In the genomic region with DNA sequence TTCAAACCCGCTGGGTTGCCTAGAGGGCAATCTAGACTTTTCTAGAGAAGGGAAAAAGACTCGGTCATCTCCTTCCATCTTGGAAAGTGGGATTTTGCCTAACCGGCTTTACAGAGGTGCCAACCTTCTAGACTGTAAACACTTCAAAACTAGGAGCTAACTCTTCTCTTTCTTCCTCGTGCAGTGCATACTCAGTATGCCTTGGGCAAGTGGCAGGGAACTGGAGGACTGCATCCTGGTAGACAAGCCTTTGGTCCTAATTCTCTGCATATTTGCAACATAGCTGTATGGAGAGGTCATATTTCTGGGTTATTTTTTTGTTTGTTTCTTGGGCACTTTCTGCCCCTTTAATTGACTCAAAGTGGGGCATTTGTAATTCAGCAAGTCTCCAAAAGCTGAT, we compare ENCODE assay signal across 20 cellular contexts. TPM values are rescaled to one million over a fixed set of nuclear protein-coding genes. Genes with fewer than 3 reads are reported as not detected.
DNase-seq lines count a peak whose midpoint lies in the region; ATAC-seq and TF ChIP-seq lines count a peak whose summit lies in the region.
"Had no signal": no experiment of that assay in that cellular context is flagged by ENCODE, and none has a peak within 500 bp of the region (broad histone marks: within the 10 kb centered on the region; RNA-seq: fewer than 3 reads in every experiment).

No MANE protein-coding gene starts in this region.

- no peaks in the 10 kb centered on the region for H3K9me2 ChIP-seq in hepatocyte (replicated peaks; ENCODE audit: insufficient read depth)

- H3K4me1 Mint-ChIP-seq in mesothelial cell of epicardium: peaks cover 42% of the 10 kb centered on the region

- H3K36me3 Mint-ChIP-seq in mesothelial cell of epicardium: peaks cover 3% of the 10 kb centered on the region

- peak overlapping the region; percentile 22 for H3K4me3 Mint-ChIP-seq in mesothelial cell of epicardium
- H3K4me3 Mint-ChIP-seq: HFFc6 had no signal

- H3K9me3 Mint-ChIP-seq in mesothelial cell of epicardium: no peaks in the 10 kb centered on the region
- H3K9me3 Mint-ChIP-seq: HFFc6 had no signal

- peaks cover 84% of the 10 kb centered on the region for H3K79me2 ChIP-seq in hepatocyte

- H3K4me2 ChIP-seq in hepatocyte: peak overlapping the region; percentile 85
- H3K4me2 ChIP-seq: A549 had no signal

- H3K27me3 Mint-ChIP-seq in mesothelial cell of epicardium (ENCODE audit: low read depth): peaks cover 53% of the 10 kb centered on the region

- 52% methylated on average over 4 of the region's 4 CpGs for WGBS in hepatocyte (ENCODE audit: low lambda C conversion rate, missing lambda C conversion rate)

- H3K36me3 ChIP-seq in right atrium auricular region: no peaks in the 10 kb centered on the region
- no peaks in the 10 kb centered on the region for H3K36me3 ChIP-seq in hepatocyte (replicated peaks; ENCODE audit: insufficient read depth, low read depth)
- no peaks in the 10 kb centered on the region for H3K36me3 ChIP-seq in upper lobe of right lung
- H3K36me3 ChIP-seq: BE2C, Peyer's patch had no signal

- TF ChIP-seq CTCF in right atrium auricular region (IDR thresholded peaks at IDR 0.05): no peak
- TF ChIP-seq CTCF in hepatocyte (IDR thresholded peaks at IDR 0.05; ENCODE audit: poor library complexity): no peak
- no peak for TF ChIP-seq CTCF in mesothelial cell of epicardium (IDR thresholded peaks at IDR 0.05; ENCODE audit: unreplicated experiment)
- no peak for TF ChIP-seq CTCF in upper lobe of right lung (IDR thresholded peaks at IDR 0.05)

- H3K4me3 ChIP-seq in right atrium auricular region (no peak overlapping the region), hepatocyte (no peak overlapping the region), upper lobe of right lung (no peak overlapping the region)
- H3K4me3 ChIP-seq: A549, Peyer's patch had no signal

- H2AFZ ChIP-seq in hepatocyte: no peak overlapping the region

- H3K9me3 ChIP-seq in right atrium auricular region: no peaks in the 10 kb centered on the region
- no peaks in the 10 kb centered on the region for H3K9me3 ChIP-seq in hepatocyte (ENCODE audit: low read depth)
- H3K9me3 ChIP-seq in upper lobe of right lung: no peaks in the 10 kb centered on the region
- H3K9me3 ChIP-seq: A549, BE2C, Peyer's patch had no signal

- intact Hi-C loops in Right ventricle myocardium inferior (cut with DNase I) (loop anchor here (2.0 to 5.0 kb wide), 2 partner anchors 51 to 75 kb away; no protein-coding TSS in a partner anchor), upper lobe of right lung (cut with DNase I) (no loop called here)

- no peaks in the 10 kb centered on the region for H4K20me1 ChIP-seq in hepatocyte (ENCODE audit: insufficient read depth, poor library complexity, severe bottlenecking)

- peak overlapping the region; percentile 88 for H3K27ac Mint-ChIP-seq in mesothelial cell of epicardium
- H3K27ac Mint-ChIP-seq: HFFc6 had no signal

- DNase-seq in right atrium auricular region (ENCODE audit: low spot score) (no peak), Right ventricle myocardium inferior (ENCODE audit: missing footprints) (no peak), hepatocyte (ENCODE audit: low spot score) (no peak), mesothelial cell of epicardium (ENCODE audit: low spot score in 2 of 2, unreplicated experiment in 2 of 2) (no peak), upper lobe of right lung (no peak), mesenteric fat pad (ENCODE audit: low spot score) (no peak)
- DNase-seq: BE2C, DMS53, GDM1, HFFc6, Kasumi-1, NCI-H1694, NCI-H2081, NCI-H2171, NCI-H526, Peyer's patch had no signal

- ATAC-seq in Right ventricle myocardium inferior (no peak), upper lobe of right lung (peak; percentile 57), GM21360 (IDR thresholded peaks at IDR 0.05; ENCODE audit: unreplicated experiment) (no peak), GM18511 (IDR thresholded peaks at IDR 0.05; ENCODE audit: unreplicated experiment) (no peak)
- ATAC-seq: A549 had no signal

- H3K4me1 ChIP-seq in right atrium auricular region (peaks cover 0 to 35% of the 10 kb centered on the region in 2 donors), hepatocyte (ENCODE audit: insufficient read depth) (peaks cover 9% of the 10 kb centered on the region), upper lobe of right lung (no peaks in the 10 kb centered on the region)
- H3K4me1 ChIP-seq: BE2C had no signal

- H3K27me3 ChIP-seq in right atrium auricular region (no peaks in the 10 kb centered on the region), hepatocyte (no peaks in the 10 kb centered on the region), upper lobe of right lung (peaks cover 33% of the 10 kb centered on the region)

- peak overlapping the region; percentile 99 to 100 for H3K27ac ChIP-seq in right atrium auricular region
- H3K27ac ChIP-seq in hepatocyte: peak overlapping the region; percentile 100
- H3K27ac ChIP-seq in upper lobe of right lung: no peak overlapping the region
- H3K27ac ChIP-seq: A549, Peyer's patch had no signal

RNA-seq across cellular contexts. Expression of gene GATA6, which starts 6.0 kb away (rescaled TPM):
- total RNA-seq in right atrium auricular region (10 to 100 TPM; 88.7 to 95.5 TPM), Right ventricle myocardium inferior (56.3 TPM), hepatocyte (122 and 125 TPM in 2 replicates), mesothelial cell of epicardium (99.0 to 108 TPM (median 106 TPM) in 3 replicates), upper lobe of right lung (32.2 TPM), mesenteric fat pad (26.6 TPM)
- polyA plus RNA-seq in hepatocyte: 116 and 128 TPM in 2 replicates
- total RNA-seq: OCI-LY7 had no signal
